ENCODE assay signal across 8 cellular contexts in genomic region chr2:127701651-127702394, GRCh38. TPM values are rescaled to one million over a fixed set of nuclear protein-coding genes. Genes with fewer than 3 reads are reported as not detected.
DNase-seq lines count a peak whose midpoint lies in the region; ATAC-seq and TF ChIP-seq lines count a peak whose summit lies in the region.

No MANE protein-coding gene starts in this region.

- H3K27me3 ChIP-seq in HL-60 (ENCODE audit: insufficient read depth, poor library complexity, severe bottlenecking) = no peaks in the 10 kb centered on the region
- H3K27me3 ChIP-seq in NT2/D1 (ENCODE audit: insufficient read depth, insufficient read length) = peaks cover 7% of the 10 kb centered on the region

- peak; percentile 56 for ATAC-seq in GM19467 (IDR thresholded peaks at IDR 0.05; ENCODE audit: unreplicated experiment)

- no peaks in the 10 kb centered on the region for H3K9me3 ChIP-seq in NT2/D1 (ENCODE audit: insufficient read depth, low read length)

- no peak for TF ChIP-seq CTCF in HL-60 (IDR thresholded peaks at IDR 0.05; ENCODE audit: insufficient read depth, low read length)
- TF ChIP-seq CTCF in epithelial cell of esophagus (IDR thresholded peaks at IDR 0.05; ENCODE audit: insufficient read depth, low read depth, low read length, missing control alignments) = peak; percentile 12

- H3K36me3 ChIP-seq in NT2/D1 (ENCODE audit: insufficient read depth, insufficient read length, low read length) = peaks cover 41% of the 10 kb centered on the region

- DNase-seq in COR-L47 (lab: John Stamatoyannopoulos, UW) (peak; percentile 78), HL-60 (ENCODE audit: low read depth in 1 of 2, low spot score in 1 of 2) (peak; percentile 61 to 85), NT2/D1 (ENCODE audit: low read depth, low spot score) (peak; percentile 63), epithelial cell of esophagus (ENCODE audit: low read depth) (peak; percentile 79), mucosa of gallbladder (ENCODE audit: low spot score) (peak; percentile 76)
- DNase-seq in activated CD8-positive, alpha-beta memory T cell treated with anti-CD3 and anti-CD28 coated beads, Interleukin-2, amount 50 U/mL, for 48 hours = peak; percentile 89
- peak; percentile 44 to 62 for DNase-seq in stimulated activated CD8-positive, alpha-beta memory T cell treated with anti-CD3 and anti-CD28 coated beads, Interleukin-4, amount 100 ng/mL, for 4 hours (ENCODE audit: low read depth in 2 of 2, low spot score in 1 of 2)

- H3K27ac ChIP-seq in HL-60 (replicated peaks) = peak overlapping the region; percentile 92

- H3K4me3 ChIP-seq in HL-60 (replicated peaks; ENCODE audit: insufficient read depth, low read length) = peak overlapping the region; percentile 34
- peak overlapping the region; percentile 82 for H3K4me3 ChIP-seq in NT2/D1 (ENCODE audit: insufficient read length, low read depth)
- peak overlapping the region; percentile 69 for H3K4me3 ChIP-seq in epithelial cell of esophagus (ENCODE audit: low read length)

- peaks cover 4% of the 10 kb centered on the region for H3K4me1 ChIP-seq in NT2/D1 (ENCODE audit: insufficient read depth, insufficient read length)

- H3K9ac ChIP-seq in NT2/D1 (ENCODE audit: insufficient read length, low read depth) = peak overlapping the region; percentile 94

RNA-seq across cellular contexts. Expression of gene SFT2D3, which starts 0.5 kb away (rescaled TPM):
- 7.2 TPM for total RNA-seq in mucosa of gallbladder

RNA-seq across cellular contexts. Expression of gene LIMS2, which starts 26.5 kb away (rescaled TPM):
- total RNA-seq in mucosa of gallbladder = 104 TPM

RNA-seq across cellular contexts. Expression of gene GPR17, which starts 55.9 kb away (rescaled TPM):
- total RNA-seq in mucosa of gallbladder = 0.17 TPM

Comparison
In these comparisons a context has a peak if more than half of its experiments do, and no peak if none do; other contexts are left out.
1. Peak in every context shown above with its lines: DNase-seq, ATAC-seq, H3K4me3 ChIP-seq and H3K27ac ChIP-seq.